Comparison of ENCODE assay signal across 8 cellular contexts in the genomic region with DNA sequence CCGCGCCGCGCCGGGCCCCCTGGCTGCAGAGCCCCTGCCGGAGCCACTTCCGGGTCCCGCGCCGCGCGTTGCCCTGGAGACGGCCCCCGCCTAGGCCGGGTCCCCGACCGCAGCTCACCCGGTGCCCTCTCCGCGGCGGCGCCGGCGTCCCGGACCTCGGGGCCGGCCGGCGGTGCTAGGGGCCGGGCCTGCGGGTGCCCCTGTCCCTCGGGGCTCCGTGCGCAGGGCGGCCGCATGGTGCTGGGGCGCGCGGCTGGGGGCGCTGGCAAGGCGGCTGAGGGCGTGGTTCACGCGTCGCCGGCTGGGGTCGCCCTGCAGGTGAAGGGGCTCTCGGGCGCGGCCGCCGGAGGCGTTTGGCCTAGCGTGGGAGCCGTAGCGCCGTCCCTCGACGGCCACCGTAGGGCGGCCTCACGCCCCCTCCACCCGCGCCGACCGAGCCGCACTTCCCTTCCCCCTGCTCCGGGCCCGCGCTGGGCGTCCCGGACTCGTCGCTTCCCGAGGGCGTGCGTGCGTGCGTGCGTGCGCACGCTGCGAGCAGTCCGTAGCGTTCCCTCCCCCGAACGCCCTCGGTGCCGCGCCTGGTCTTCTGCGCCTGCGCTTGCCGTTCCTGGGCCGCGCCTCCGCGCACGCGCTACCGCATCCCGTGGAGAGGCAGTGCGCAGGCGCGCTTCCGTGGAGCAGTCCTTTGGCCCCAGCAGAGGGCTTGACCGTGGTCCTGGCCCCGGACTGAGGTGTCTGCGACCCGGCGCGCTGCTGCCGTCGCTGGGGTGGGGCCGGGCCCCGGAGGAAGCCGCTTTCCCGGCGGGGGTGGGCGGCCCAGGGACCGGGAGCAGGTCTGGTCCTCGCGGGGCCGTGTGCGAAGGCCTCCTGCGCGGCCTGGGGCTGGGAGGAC. TPM values are rescaled to one million over a fixed set of nuclear protein-coding genes. Genes with fewer than 3 reads are reported as not detected.
A peak's percentile ranks its signal among the peaks of the same experiment; 100 is the strongest.
DNase-seq lines count a peak whose midpoint lies in the region; ATAC-seq and TF ChIP-seq lines count a peak whose summit lies in the region.

A gene with protein sequence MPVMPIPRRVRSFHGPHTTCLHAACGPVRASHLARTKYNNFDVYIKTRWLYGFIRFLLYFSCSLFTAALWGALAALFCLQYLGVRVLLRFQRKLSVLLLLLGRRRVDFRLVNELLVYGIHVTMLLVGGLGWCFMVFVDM (minus strand): TSS at position 509 of the 892 bp plus-strand sequence. CDS start 1,975 bp downstream, outside the sequence.

- H3K4me3 ChIP-seq in LNCaP clone FGC (ENCODE audit: low read depth, low read length) (peak within 1 kb of the TSS; percentile 64), fibroblast of lung (replicated peaks in 1 of 4; ENCODE audit: control extremely low read depth in 1 of 4, insufficient read depth in 1 of 4, low read depth in 3 of 4, low read length in 4 of 4) (peak within 1 kb of the TSS; percentile 56 to 78 (median 62))
- H3K4me3 ChIP-seq in naive thymus-derived CD4-positive, alpha-beta T cell (ENCODE audit: low read length), result peak within 1 kb of the TSS; percentile 81

- H3K4me2 ChIP-seq in fibroblast of lung (ENCODE audit: extremely low read depth, insufficient read depth, low read length), result peak within 1 kb of the TSS; percentile 85

- no peak within 1 kb of the TSS for H2AFZ ChIP-seq in fibroblast of lung (ENCODE audit: low read length)

- no peaks in the 10 kb centered on the region for H3K9me3 Mint-ChIP-seq in naive thymus-derived CD4-positive, alpha-beta T cell
- no peaks in the 10 kb centered on the region for H3K9me3 Mint-ChIP-seq in stimulated activated memory B cell treated with anti-CD40 and anti-IgM and Interleukin-4, amounts not matched to agents 10 μg/mL and 1 μg/mL and 100 μg/mL, for 72 hours

- no peaks in the 10 kb centered on the region for H3K27me3 Mint-ChIP-seq in naive thymus-derived CD4-positive, alpha-beta T cell
- no peaks in the 10 kb centered on the region for H3K27me3 Mint-ChIP-seq in stimulated activated memory B cell treated with anti-CD40 and anti-IgM and Interleukin-4, amounts not matched to agents 10 μg/mL and 1 μg/mL and 100 μg/mL, for 72 hours

- ATAC-seq in naive thymus-derived CD4-positive, alpha-beta T cell, result peak; percentile 94
- ATAC-seq in stimulated activated memory B cell treated with anti-CD40 and anti-IgM and Interleukin-4, amounts not matched to agents 10 μg/mL and 1 μg/mL and 100 μg/mL, for 72 hours, result peak; percentile 93

- CTCF ChIA-PET in naive thymus-derived CD4-positive, alpha-beta T cell (lab: Charles Lee), result interaction anchor here (1.2 to 1.5 kb wide), 3 partner anchors 9 to 151 kb away, joined by 3 to 5 read pairs (median 4); no protein-coding TSS in a partner anchor

- peak; percentile 96 for DNase-seq in EL
- DNase-seq in GOT3 (lab: John Stamatoyannopoulos, UW), result peak; percentile 89
- peak; percentile 86 for DNase-seq in LNCaP clone FGC (ENCODE audit: low read depth)
- peak; percentile 99 for DNase-seq in RPMI8226
- peak; percentile 92 to 97 for DNase-seq in activated T-helper 1 cell treated with anti-CD3 and anti-CD28 coated beads, Interleukin-2, amount 50 U/mL, for 16 hours (ENCODE audit: low read depth in 1 of 2, low spot score in 1 of 2)
- peak; percentile 93 to 96 for DNase-seq in fibroblast of lung (ENCODE audit: low read depth in 2 of 2)
- peak; percentile 94 to 98 (median 97) for DNase-seq in naive thymus-derived CD4-positive, alpha-beta T cell

- peaks cover 0 to 5% (median 0%) of the 10 kb centered on the region in 5 donors for H3K36me3 Mint-ChIP-seq in naive thymus-derived CD4-positive, alpha-beta T cell
- H3K36me3 Mint-ChIP-seq in stimulated activated memory B cell treated with anti-CD40 and anti-IgM and Interleukin-4, amounts not matched to agents 10 μg/mL and 1 μg/mL and 100 μg/mL, for 72 hours, result no peaks in the 10 kb centered on the region

- peak within 1 kb of the TSS; percentile 81 for H3K9ac ChIP-seq in fibroblast of lung (ENCODE audit: insufficient read depth, low read length)

- H3K27ac Mint-ChIP-seq in naive thymus-derived CD4-positive, alpha-beta T cell, result peak within 1 kb of the TSS; percentile 13 to 91 (median 84)
- peak within 1 kb of the TSS; percentile 79 for H3K27ac Mint-ChIP-seq in stimulated activated memory B cell treated with anti-CD40 and anti-IgM and Interleukin-4, amounts not matched to agents 10 μg/mL and 1 μg/mL and 100 μg/mL, for 72 hours

- no peaks in the 10 kb centered on the region for H4K20me1 ChIP-seq in fibroblast of lung (ENCODE audit: control insufficient read depth, extremely low read depth, insufficient read depth, low read length)

- POLR2A ChIA-PET in naive thymus-derived CD4-positive, alpha-beta T cell (lab: Charles Lee), result interaction anchor here (0.6 to 2.3 kb wide), 5 partner anchors 10 to 158 kb away, joined by 4 to 30 read pairs (median 7); a partner anchor contains a TSS

- peak; percentile 33 for TF ChIP-seq CTCF in LNCaP clone FGC (IDR thresholded peaks at IDR 0.05; ENCODE audit: control insufficient read depth, extremely low read depth, insufficient read depth)
- TF ChIP-seq CTCF in fibroblast of lung (conservative IDR thresholded peaks at IDR 0.05 in 1 of 2, IDR thresholded peaks at IDR 0.05 in 1 of 2; ENCODE audit: low read depth in 1 of 2, low read length in 2 of 2), result peak in 1 of 2 donors; percentile 4

- intact Hi-C loops in naive thymus-derived CD4-positive, alpha-beta T cell (cut with micrococcal nuclease), result loop anchor here (1.0 to 10.0 kb wide), 8 partner anchors 9 to 1954 kb away; a partner anchor contains a TSS

- H3K9me3 ChIP-seq in fibroblast of lung (ENCODE audit: control insufficient read depth, insufficient read depth, low read depth, low read length), result no peaks in the 10 kb centered on the region
- no peaks in the 10 kb centered on the region for H3K9me3 ChIP-seq in naive thymus-derived CD4-positive, alpha-beta T cell (ENCODE audit: control insufficient read depth in 2 of 3, low read length in 3 of 3)

- peak within 1 kb of the TSS; percentile 70 for H3K27ac ChIP-seq in fibroblast of lung (ENCODE audit: insufficient read depth, low read length)
- peak within 1 kb of the TSS; percentile 87 for H3K27ac ChIP-seq in naive thymus-derived CD4-positive, alpha-beta T cell (ENCODE audit: low read depth, low read length)

- peaks cover 9% of the 10 kb centered on the region for H3K36me3 ChIP-seq in fibroblast of lung (ENCODE audit: control insufficient read depth, insufficient read depth, low read length)
- H3K36me3 ChIP-seq in naive thymus-derived CD4-positive, alpha-beta T cell (ENCODE audit: control insufficient read depth in 2 of 3, insufficient read depth in 3 of 3, low read length in 3 of 3), result peaks cover 0 to 18% (median 0%) of the 10 kb centered on the region in 3 experiments

- H3K27me3 ChIP-seq in fibroblast of lung (ENCODE audit: control insufficient read depth, insufficient read depth, low read length), result no peaks in the 10 kb centered on the region
- H3K27me3 ChIP-seq in naive thymus-derived CD4-positive, alpha-beta T cell (ENCODE audit: control insufficient read depth in 2 of 2, insufficient read depth in 2 of 2, low read length in 2 of 2), result no peaks in the 10 kb centered on the region

- peaks cover 6% of the 10 kb centered on the region for H3K4me1 ChIP-seq in fibroblast of lung (ENCODE audit: control insufficient read depth, extremely low read depth, insufficient read depth, low read length)
- H3K4me1 ChIP-seq in naive thymus-derived CD4-positive, alpha-beta T cell (ENCODE audit: control insufficient read depth in 2 of 2, insufficient read depth in 2 of 2, low read length in 2 of 2), result peaks cover 14 to 32% of the 10 kb centered on the region in 2 donors

- H3K4me3 Mint-ChIP-seq in naive thymus-derived CD4-positive, alpha-beta T cell, result peak within 1 kb of the TSS; percentile 73 to 87 (median 84)
- peak within 1 kb of the TSS; percentile 83 for H3K4me3 Mint-ChIP-seq in stimulated activated memory B cell treated with anti-CD40 and anti-IgM and Interleukin-4, amounts not matched to agents 10 μg/mL and 1 μg/mL and 100 μg/mL, for 72 hours

- peaks cover 2 to 24% (median 10%) of the 10 kb centered on the region in 7 donors for H3K4me1 Mint-ChIP-seq in naive thymus-derived CD4-positive, alpha-beta T cell
- peaks cover 13% of the 10 kb centered on the region for H3K4me1 Mint-ChIP-seq in stimulated activated memory B cell treated with anti-CD40 and anti-IgM and Interleukin-4, amounts not matched to agents 10 μg/mL and 1 μg/mL and 100 μg/mL, for 72 hours

- peaks cover 19% of the 10 kb centered on the region for H3K79me2 ChIP-seq in fibroblast of lung (ENCODE audit: control insufficient read depth, insufficient read depth, low read length)

RNA-seq across cellular contexts. Expression of the gene that starts here (rescaled TPM):
- 43.3 and 48.0 TPM in 2 replicates for total RNA-seq in fibroblast of lung
- polyA plus RNA-seq in fibroblast of lung, result 13.3 and 13.6 TPM in 2 replicates
- polyA plus RNA-seq in fibroblast of lung (2012), result 23.7 and 26.1 TPM in 2 replicates
- 15.6 and 19.8 TPM in 2 replicates for polyA minus RNA-seq in fibroblast of lung (ENCODE audit: low replicate concordance)
- 10 to 100 TPM; 16.4 to 55.3 (median 41.3) TPM for total RNA-seq in naive thymus-derived CD4-positive, alpha-beta T cell
- polyA plus RNA-seq in naive thymus-derived CD4-positive, alpha-beta T cell, result 10 to 100 TPM; 42.2 to 61.8 TPM

Comparison
In these comparisons a context has a peak if more than half of its experiments do, and no peak if none do; other contexts are left out.
1. Peak in every context shown above with its lines: DNase-seq, ATAC-seq, H3K4me3 ChIP-seq and H3K27ac ChIP-seq.